In genomic region chr3:138265745-138266144, GRCh38 we compare ENCODE assay signal across 20 cellular contexts.
"Had no signal": no experiment of that assay in that cellular context is flagged by ENCODE, and none has a peak within 500 bp of the region (broad histone marks: within the 10 kb centered on the region; RNA-seq: fewer than 3 reads in every experiment).

No MANE protein-coding gene starts in this region.

- ATAC-seq: naive thymus-derived CD8-positive, alpha-beta T cell; right lobe of liver; stimulated activated memory B cell treated with anti-CD40 and anti-IgM and Interleukin-4, amounts not matched to agents 10 μg/mL and 1 μg/mL and 100 μg/mL, for 72 hours; stimulated activated naive CD8-positive, alpha-beta T cell treated with anti-CD3 and anti-CD28 coated beads, Interleukin-15, amount 100 ng/mL, for 72 hours had no signal

- H3K27me3 Mint-ChIP-seq: naive thymus-derived CD8-positive, alpha-beta T cell; stimulated activated memory B cell treated with anti-CD40 and anti-IgM and Interleukin-4, amounts not matched to agents 10 μg/mL and 1 μg/mL and 100 μg/mL, for 72 hours; stimulated activated naive CD8-positive, alpha-beta T cell treated with anti-CD3 and anti-CD28 coated beads, Interleukin-15, amount 100 ng/mL, for 72 hours; type B pancreatic cell had no signal

- H3K9me3 Mint-ChIP-seq: immature natural killer cell; naive thymus-derived CD8-positive, alpha-beta T cell; nephron; neural crest cell; stimulated activated memory B cell treated with anti-CD40 and anti-IgM and Interleukin-4, amounts not matched to agents 10 μg/mL and 1 μg/mL and 100 μg/mL, for 72 hours; stimulated activated naive CD8-positive, alpha-beta T cell treated with anti-CD3 and anti-CD28 coated beads, Interleukin-15, amount 100 ng/mL, for 72 hours; type B pancreatic cell had no signal

- DNase-seq: hypothalamus; immature natural killer cell; islet precursor cell; left ventricle myocardium inferior; naive thymus-derived CD8-positive, alpha-beta T cell; nucleus accumbens; psoas muscle; right lobe of liver; stimulated activated CD4-positive, alpha-beta T cell treated with anti-CD3 and anti-CD28 coated beads, Interleukin-1b, Interleukin-23, amount 100 ng/mL, for 48 hours; stimulated activated CD4-positive, alpha-beta T cell treated with anti-CD3 and anti-CD28 coated beads, Interleukin-2, amount 100 ng/mL, for 48 hours; stimulated activated CD4-positive, alpha-beta T cell treated with anti-CD3 and anti-CD28 coated beads, Interleukin-4, amount 100 ng/mL, for 4 hours; stimulated activated CD8-positive, alpha-beta memory T cell treated with anti-CD3 and anti-CD28 coated beads, Interleukin-4, amount 100 ng/mL, for 48 hours; stimulated activated naive CD4-positive, alpha-beta T cell treated with Interleukin-2 at 50 U/mL for 16 hours; stimulated activated naive CD8-positive, alpha-beta T cell treated with anti-CD3 and anti-CD28 coated beads, Interleukin-15, amount 100 ng/mL, for 72 hours; substantia nigra; uterus had no signal

- H3K4me3 Mint-ChIP-seq: immature natural killer cell; naive thymus-derived CD8-positive, alpha-beta T cell; nephron; neural crest cell; stimulated activated memory B cell treated with anti-CD40 and anti-IgM and Interleukin-4, amounts not matched to agents 10 μg/mL and 1 μg/mL and 100 μg/mL, for 72 hours; stimulated activated naive CD8-positive, alpha-beta T cell treated with anti-CD3 and anti-CD28 coated beads, Interleukin-15, amount 100 ng/mL, for 72 hours; type B pancreatic cell had no signal

- H3K4me1 Mint-ChIP-seq: immature natural killer cell; nephron; neural crest cell; stimulated activated memory B cell treated with anti-CD40 and anti-IgM and Interleukin-4, amounts not matched to agents 10 μg/mL and 1 μg/mL and 100 μg/mL, for 72 hours; stimulated activated naive CD8-positive, alpha-beta T cell treated with anti-CD3 and anti-CD28 coated beads, Interleukin-15, amount 100 ng/mL, for 72 hours had no signal

- H3K27ac Mint-ChIP-seq: nephron; stimulated activated memory B cell treated with anti-CD40 and anti-IgM and Interleukin-4, amounts not matched to agents 10 μg/mL and 1 μg/mL and 100 μg/mL, for 72 hours; stimulated activated naive CD8-positive, alpha-beta T cell treated with anti-CD3 and anti-CD28 coated beads, Interleukin-15, amount 100 ng/mL, for 72 hours; type B pancreatic cell had no signal
